ENCODE assay signal across 8 cellular contexts in genomic region chr17:59785091-59785799, GRCh38.
A peak's percentile ranks its signal among the peaks of the same experiment; 100 is the strongest.
DNase-seq lines count a peak whose midpoint lies in the region; ATAC-seq and TF ChIP-seq lines count a peak whose summit lies in the region.

No MANE protein-coding gene starts in this region.

- H3K27ac Mint-ChIP-seq in mesothelial cell of epicardium: peak overlapping the region; percentile 99

- H3K27me3 ChIP-seq in AG04450 (ENCODE audit: control insufficient read depth, insufficient read depth, low read length) (no peaks in the 10 kb centered on the region), HUES48 (ENCODE audit: control insufficient read depth, insufficient read depth, low read length) (no peaks in the 10 kb centered on the region), adrenal gland (no peaks in the 10 kb centered on the region)

- no peaks in the 10 kb centered on the region for H3K9me3 Mint-ChIP-seq in mesothelial cell of epicardium

- intact Hi-C loops in adrenal gland (cut with DNase I): no loop called here

- TF ChIP-seq POLR2A in adrenal gland (IDR thresholded peaks at IDR 0.05): no peak

- H3K4me3 ChIP-seq in AG04450 (ENCODE audit: low read depth, low read length): no peak overlapping the region
- H3K4me3 ChIP-seq in HUES48 (ENCODE audit: low read depth, low read length): no peak overlapping the region
- H3K4me3 ChIP-seq in adrenal gland: no peak overlapping the region

- no peaks in the 10 kb centered on the region for H3K27me3 Mint-ChIP-seq in mesothelial cell of epicardium (ENCODE audit: low read depth)

- no peak for ATAC-seq in GM21717 (IDR thresholded peaks at IDR 0.05; ENCODE audit: unreplicated experiment)
- ATAC-seq in GM18867 (IDR thresholded peaks at IDR 0.05; ENCODE audit: unreplicated experiment): no peak
- no peak for ATAC-seq in HG02973 (IDR thresholded peaks at IDR 0.05; ENCODE audit: unreplicated experiment)

- H3K36me3 ChIP-seq in HUES48 (ENCODE audit: control insufficient read depth, insufficient read depth, low read length) (no peaks in the 10 kb centered on the region), adrenal gland (replicated peaks in 1 of 2) (no peaks in the 10 kb centered on the region)

- peaks cover 50% of the 10 kb centered on the region for H3K4me1 Mint-ChIP-seq in mesothelial cell of epicardium

- H3K9ac ChIP-seq in HUES48 (ENCODE audit: low read depth, low read length): no peak overlapping the region; the same call in 1 of the 2 replicates

- H3K4me1 ChIP-seq in HUES48 (ENCODE audit: control insufficient read depth, insufficient read depth, low read length) (peaks cover 50% of the 10 kb centered on the region), adrenal gland (replicated peaks in 1 of 2) (peaks cover 41 to 58% of the 10 kb centered on the region in 2 donors)

- no peaks in the 10 kb centered on the region for H3K36me3 Mint-ChIP-seq in mesothelial cell of epicardium

- TF ChIP-seq CTCF in AG04450 (IDR thresholded peaks at IDR 0.05; ENCODE audit: low read depth, low read length) (no peak), adrenal gland (IDR thresholded peaks at IDR 0.05) (no peak), mesothelial cell of epicardium (IDR thresholded peaks at IDR 0.05; ENCODE audit: unreplicated experiment) (no peak)

- H3K27ac ChIP-seq in AG04450 (ENCODE audit: low read depth, low read length) (peak overlapping the region; percentile 84), HUES48 (ENCODE audit: low read depth, low read length) (peak overlapping the region; percentile 98), adrenal gland (peak overlapping the region; percentile 19 to 96 (median 83))

- 72 to 79% (median 74%) methylated on average over 8 of the region's 8 CpGs for WGBS in adrenal gland, 4 donors

- CTCF ChIA-PET in AG04450 (lab: Charles Lee): interaction anchor here (0.6 to 1.9 kb wide), 5 partner anchors 31 to 75 kb away, joined by 3 to 7 read pairs (median 5); no protein-coding TSS in a partner anchor

- DNase-seq in AG04450 (ENCODE audit: low read depth, low spot score) (no peak), adrenal gland (no peak), mesothelial cell of epicardium (ENCODE audit: low spot score in 2 of 2, unreplicated experiment in 2 of 2) (no peak), foreskin melanocyte (no peak)

- H3K9me3 ChIP-seq in AG04450 (ENCODE audit: control insufficient read depth, insufficient read depth, low read length): no peaks in the 10 kb centered on the region
- H3K9me3 ChIP-seq in HUES48 (ENCODE audit: control insufficient read depth, insufficient read depth, low read length): no peaks in the 10 kb centered on the region
- no peaks in the 10 kb centered on the region for H3K9me3 ChIP-seq in adrenal gland (replicated peaks in 1 of 3)

- POLR2A ChIA-PET in AG04450 (lab: Yijun Ruan, JAX): interaction anchor here (0.6 to 3.0 kb wide), 6 partner anchors 21 to 66 kb away, joined by 4 to 62 read pairs (median 11); no protein-coding TSS in a partner anchor

- no peak overlapping the region for H3K4me3 Mint-ChIP-seq in mesothelial cell of epicardium
